10 cellular contexts compared by ENCODE assay signal in genomic region chr1:80656011-80656627, GRCh38.
A peak's percentile ranks its signal among the peaks of the same experiment; 100 is the strongest.
DNase-seq lines count a peak whose midpoint lies in the region; ATAC-seq and TF ChIP-seq lines count a peak whose summit lies in the region.
"Had no signal": no experiment of that assay in that cellular context is flagged by ENCODE, and none has a peak within 500 bp of the region (broad histone marks: within the 10 kb centered on the region; RNA-seq: fewer than 3 reads in every experiment).

No MANE protein-coding gene starts in this region.

- no peaks in the 10 kb centered on the region for H3K4me1 Mint-ChIP-seq in glutamatergic neuron (ENCODE audit: low read depth, unreplicated experiment)
- H3K4me1 Mint-ChIP-seq in CD8-positive, alpha-beta T cell (ENCODE audit: low read depth) = no peaks in the 10 kb centered on the region
- H3K4me1 Mint-ChIP-seq in stimulated activated effector memory CD8-positive, alpha-beta T cell treated with anti-CD3 and anti-CD28 coated beads, Interleukin-12 subunit alpha, Interleukin-12 subunit beta, amount 100 ng/mL, for 72 hours = no peaks in the 10 kb centered on the region
- no peaks in the 10 kb centered on the region for H3K4me1 Mint-ChIP-seq in natural killer cell treated with Interleukin-12 subunit alpha and Interleukin-12 subunit beta and Interleukin-15 and Interleukin-18, amount 100 ng/mL, for 72 hours (ENCODE audit: low read depth in 2 of 2)

- no peak overlapping the region for H3K27ac Mint-ChIP-seq in glutamatergic neuron (ENCODE audit: unreplicated experiment)
- no peak overlapping the region for H3K27ac Mint-ChIP-seq in CD8-positive, alpha-beta T cell
- no peak overlapping the region for H3K27ac Mint-ChIP-seq in stimulated activated effector memory CD8-positive, alpha-beta T cell treated with anti-CD3 and anti-CD28 coated beads, Interleukin-12 subunit alpha, Interleukin-12 subunit beta, amount 100 ng/mL, for 72 hours
- no peak overlapping the region for H3K27ac Mint-ChIP-seq in natural killer cell treated with Interleukin-12 subunit alpha and Interleukin-12 subunit beta and Interleukin-15 and Interleukin-18, amount 100 ng/mL, for 72 hours
- H3K27ac Mint-ChIP-seq: stimulated activated naive CD8-positive, alpha-beta T cell treated with anti-CD3 and anti-CD28 coated beads, Interleukin-15, Interleukin-2, amounts not matched to agents 100 ng/mL and 50 ng/mL, for 24 hours had no signal

- intact Hi-C loops in CD8-positive, alpha-beta T cell (cut with DNase I, micrococcal nuclease) = no loop called here

- ATAC-seq in GM18508 (IDR thresholded peaks at IDR 0.05; ENCODE audit: insufficient read depth, unreplicated experiment) = peak; percentile 88
- ATAC-seq in HG02571 (IDR thresholded peaks at IDR 0.05; ENCODE audit: unreplicated experiment) = peak; percentile 69
- ATAC-seq in CD8-positive, alpha-beta T cell = no peak
- no peak for ATAC-seq in stimulated activated effector memory CD8-positive, alpha-beta T cell treated with anti-CD3 and anti-CD28 coated beads, Interleukin-12 subunit alpha, Interleukin-12 subunit beta, amount 100 ng/mL, for 72 hours
- no peak for ATAC-seq in natural killer cell treated with Interleukin-12 subunit alpha and Interleukin-12 subunit beta and Interleukin-15 and Interleukin-18, amount 100 ng/mL, for 72 hours

- H3K27me3 Mint-ChIP-seq in glutamatergic neuron (ENCODE audit: unreplicated experiment) = peaks cover 2% of the 10 kb centered on the region
- no peaks in the 10 kb centered on the region for H3K27me3 Mint-ChIP-seq in CD8-positive, alpha-beta T cell (ENCODE audit: low read depth)
- H3K27me3 Mint-ChIP-seq in natural killer cell treated with Interleukin-12 subunit alpha and Interleukin-12 subunit beta and Interleukin-15 and Interleukin-18, amount 100 ng/mL, for 72 hours = no peaks in the 10 kb centered on the region
- H3K27me3 Mint-ChIP-seq: stimulated activated naive CD8-positive, alpha-beta T cell treated with anti-CD3 and anti-CD28 coated beads, Interleukin-15, Interleukin-2, amounts not matched to agents 100 ng/mL and 50 ng/mL, for 24 hours had no signal

- DNase-seq in NCI-H510A treated with DMSO at 0.1 percent for 48 hours (lab: John Stamatoyannopoulos, UW) (peak; percentile 80), glutamatergic neuron (no peak), NCI-H187 (lab: John Stamatoyannopoulos, UW) (no peak)
- DNase-seq in CD8-positive, alpha-beta T cell = no peak
- DNase-seq in stimulated activated effector memory CD8-positive, alpha-beta T cell treated with anti-CD3 and anti-CD28 coated beads, Interleukin-12 subunit alpha, Interleukin-12 subunit beta, amount 100 ng/mL, for 72 hours (ENCODE audit: low spot score in 2 of 2) = no peak
- no peak for DNase-seq in natural killer cell treated with Interleukin-12 subunit alpha and Interleukin-12 subunit beta and Interleukin-15 and Interleukin-18, amount 100 ng/mL, for 72 hours (ENCODE audit: low spot score)

- no peaks in the 10 kb centered on the region for H3K9me3 ChIP-seq in CD8-positive, alpha-beta T cell (ENCODE audit: low read length)

- no peaks in the 10 kb centered on the region for H3K36me3 Mint-ChIP-seq in glutamatergic neuron (ENCODE audit: unreplicated experiment)
- H3K36me3 Mint-ChIP-seq in CD8-positive, alpha-beta T cell = no peaks in the 10 kb centered on the region
- no peaks in the 10 kb centered on the region for H3K36me3 Mint-ChIP-seq in stimulated activated effector memory CD8-positive, alpha-beta T cell treated with anti-CD3 and anti-CD28 coated beads, Interleukin-12 subunit alpha, Interleukin-12 subunit beta, amount 100 ng/mL, for 72 hours
- H3K36me3 Mint-ChIP-seq in natural killer cell treated with Interleukin-12 subunit alpha and Interleukin-12 subunit beta and Interleukin-15 and Interleukin-18, amount 100 ng/mL, for 72 hours = peaks cover 5% of the 10 kb centered on the region

- H3K4me1 ChIP-seq in CD8-positive, alpha-beta T cell (ENCODE audit: insufficient read depth, low read length) = no peaks in the 10 kb centered on the region

- H3K4me3 ChIP-seq in CD8-positive, alpha-beta T cell (ENCODE audit: low read depth, low read length) = no peak overlapping the region

- no peaks in the 10 kb centered on the region for H3K9me3 Mint-ChIP-seq in glutamatergic neuron (ENCODE audit: unreplicated experiment)
- peaks cover 13% of the 10 kb centered on the region for H3K9me3 Mint-ChIP-seq in CD8-positive, alpha-beta T cell
- peaks cover 13% of the 10 kb centered on the region for H3K9me3 Mint-ChIP-seq in stimulated activated effector memory CD8-positive, alpha-beta T cell treated with anti-CD3 and anti-CD28 coated beads, Interleukin-12 subunit alpha, Interleukin-12 subunit beta, amount 100 ng/mL, for 72 hours
- peaks cover 13% of the 10 kb centered on the region for H3K9me3 Mint-ChIP-seq in natural killer cell treated with Interleukin-12 subunit alpha and Interleukin-12 subunit beta and Interleukin-15 and Interleukin-18, amount 100 ng/mL, for 72 hours

- H3K27ac ChIP-seq in CD8-positive, alpha-beta T cell (ENCODE audit: low read depth, low read length) = no peak overlapping the region
- H3K27ac ChIP-seq: KMS-11 had no signal

- CTCF ChIA-PET in CD8-positive, alpha-beta T cell (lab: Charles Lee) = no interaction called here

- POLR2A ChIA-PET in CD8-positive, alpha-beta T cell (lab: Charles Lee) = no interaction called here

- peak; percentile 63 for TF ChIP-seq CTCF in glutamatergic neuron (IDR thresholded peaks at IDR 0.05; ENCODE audit: partially characterized antibody, unreplicated experiment)
- TF ChIP-seq CTCF in CD8-positive, alpha-beta T cell (IDR thresholded peaks at IDR 0.05) = no peak

- no peaks in the 10 kb centered on the region for H3K27me3 ChIP-seq in CD8-positive, alpha-beta T cell (ENCODE audit: insufficient read depth, low read length)

- no peak overlapping the region for H3K4me3 Mint-ChIP-seq in glutamatergic neuron (ENCODE audit: unreplicated experiment)
- H3K4me3 Mint-ChIP-seq in CD8-positive, alpha-beta T cell = no peak overlapping the region
- no peak overlapping the region for H3K4me3 Mint-ChIP-seq in stimulated activated effector memory CD8-positive, alpha-beta T cell treated with anti-CD3 and anti-CD28 coated beads, Interleukin-12 subunit alpha, Interleukin-12 subunit beta, amount 100 ng/mL, for 72 hours
- no peak overlapping the region for H3K4me3 Mint-ChIP-seq in natural killer cell treated with Interleukin-12 subunit alpha and Interleukin-12 subunit beta and Interleukin-15 and Interleukin-18, amount 100 ng/mL, for 72 hours
- H3K4me3 Mint-ChIP-seq: stimulated activated naive CD8-positive, alpha-beta T cell treated with anti-CD3 and anti-CD28 coated beads, Interleukin-15, Interleukin-2, amounts not matched to agents 100 ng/mL and 50 ng/mL, for 24 hours had no signal

- no peaks in the 10 kb centered on the region for H3K36me3 ChIP-seq in CD8-positive, alpha-beta T cell (ENCODE audit: insufficient read depth, low read length)

Comparison
In these comparisons a context has a peak if more than half of its experiments do, and no peak if none do; other contexts are left out.
1. ATAC-seq: peak in GM18508 (single experiment) and HG02571 (single experiment); none in CD8-positive, alpha-beta T cell (single experiment), stimulated activated effector memory CD8-positive, alpha-beta T cell treated with anti-CD3 and anti-CD28 coated beads, Interleukin-12 subunit alpha, Interleukin-12 subunit beta, amount 100 ng/mL, for 72 hours (single experiment) and natural killer cell treated with Interleukin-12 subunit alpha and Interleukin-12 subunit beta and Interleukin-15 and Interleukin-18, amount 100 ng/mL, for 72 hours (0 of 2).